In the genomic region with DNA sequence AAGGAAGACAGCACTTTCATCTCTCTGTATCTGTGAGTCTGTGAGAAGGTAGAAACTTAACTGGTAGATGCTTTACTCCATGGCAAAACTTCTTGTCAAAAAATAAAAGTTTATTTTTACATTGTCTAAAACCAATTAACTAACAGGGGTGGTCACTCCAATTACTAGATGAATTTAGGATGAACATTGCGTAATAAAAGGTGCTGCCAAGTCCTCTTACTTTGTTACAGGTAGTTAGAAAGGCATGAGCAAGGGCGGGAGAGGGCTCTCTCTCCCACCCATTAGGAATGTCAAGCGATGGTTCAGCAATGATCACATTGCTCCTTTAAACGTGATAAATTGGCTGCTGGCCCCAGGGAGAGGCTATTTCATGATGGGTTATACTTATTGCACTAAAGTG, we compare ENCODE assay signal across 35 cellular contexts.
"Had no signal": no experiment of that assay in that cellular context is flagged by ENCODE, and none has a peak within 500 bp of the region (broad histone marks: within the 10 kb centered on the region; RNA-seq: fewer than 3 reads in every experiment).

No MANE protein-coding gene starts in this region.

- H3K36me3 ChIP-seq: MG63 had no signal

- H3K27me3 ChIP-seq: MG63 had no signal

- H3K4me3 ChIP-seq: MG63 had no signal

- DNase-seq: Kasumi-1, MG63, MM.1S, MV-4-11, NCI-H1048, NCI-H1092, NCI-H1092 treated with DMSO at 0.1 percent for 48 hours, NCI-H1105, NCI-H1105 treated with DMSO at 0.1 percent for 48 hours, NCI-H1417, NCI-H1417 treated with DMSO at 0.1 percent for 48 hours, NCI-H1436, NCI-H1436 treated with DMSO at 0.1 percent for 48 hours, NCI-H146, NCI-H1694, NCI-H1694 treated with DMSO at 0.1 percent for 48 hours, NCI-H187, NCI-H187 treated with DMSO at 0.1 percent for 48 hours, NCI-H1930, NCI-H2029, NCI-H2029 treated with DMSO at 0.1 percent for 48 hours, NCI-H2081, NCI-H2081 treated with DMSO at 0.1 percent for 48 hours, NCI-H2107, NCI-H2171, NCI-H2171 treated with DMSO at 0.1 percent for 48 hours, NCI-H2227 treated with DMSO at 0.1 percent for 48 hours, NCI-H226, NCI-H345, NCI-H446, NCI-H446 treated with DMSO at 0.1 percent for 48 hours, NCI-H510A, NCI-H510A treated with DMSO at 0.1 percent for 48 hours, NCI-H524, NCI-H524 treated with DMSO at 0.1 percent for 48 hours had no signal

- H3K9me3 ChIP-seq: MG63 had no signal
